In the genomic region with DNA sequence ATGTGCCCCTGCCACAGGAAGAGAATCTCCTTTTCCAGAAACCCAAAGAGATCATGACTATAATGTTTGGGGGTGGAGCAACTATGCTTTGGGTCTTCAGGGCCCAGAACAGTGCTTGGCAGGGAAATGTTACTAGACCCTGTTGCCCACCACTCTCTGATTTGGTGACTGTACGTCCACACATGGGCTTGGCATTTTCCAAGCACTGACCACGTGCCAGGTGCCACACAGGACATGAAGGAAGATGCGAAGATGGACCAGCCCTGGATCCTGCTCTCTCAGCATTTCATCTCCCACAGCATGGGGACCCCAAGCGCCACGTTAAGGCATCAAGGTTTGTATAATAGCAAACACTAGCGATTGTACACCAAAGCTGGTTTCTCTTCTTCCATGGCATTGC, we compare ENCODE assay signal across 29 cellular contexts. TPM values are rescaled to one million over a fixed set of nuclear protein-coding genes. Genes with fewer than 3 reads are reported as not detected.
DNase-seq lines count a peak whose midpoint lies in the region; ATAC-seq, FAIRE-seq and TF ChIP-seq lines count a peak whose summit lies in the region.
"Had no signal": no experiment of that assay in that cellular context is flagged by ENCODE, and none has a peak within 500 bp of the region (broad histone marks: within the 10 kb centered on the region; RNA-seq: fewer than 3 reads in every experiment).

No MANE protein-coding gene starts in this region.

- TF ChIP-seq CTCF in HEK293 (tag by site-specific recombination; IDR thresholded peaks at IDR 0.05) (no peak), bronchial epithelial cell (IDR thresholded peaks at IDR 0.05; ENCODE audit: insufficient read depth, low read length, severe bottlenecking) (no peak)

- H3K4me1 ChIP-seq in HEK293 (ENCODE audit: control insufficient read depth, insufficient read depth, low read length) = no peaks in the 10 kb centered on the region
- H3K4me1 ChIP-seq: BE2C had no signal

- H3K36me3 ChIP-seq in HEK293 (ENCODE audit: control insufficient read depth in 2 of 2, insufficient read depth in 1 of 2, low read length in 2 of 2) = no peaks in the 10 kb centered on the region
- H3K36me3 ChIP-seq in bronchial epithelial cell (ENCODE audit: control insufficient read depth, insufficient read depth, low read length) = no peaks in the 10 kb centered on the region
- H3K36me3 ChIP-seq: BE2C, BLaER1 had no signal

- H3K4me1 Mint-ChIP-seq in stimulated activated naive CD8-positive, alpha-beta T cell treated with anti-CD3 and anti-CD28 coated beads, Interleukin-15, amount 100 ng/mL, for 72 hours = no peaks in the 10 kb centered on the region
- H3K4me1 Mint-ChIP-seq: CD4-positive, alpha-beta memory T cell; CD4-positive, CD25-positive, alpha-beta regulatory T cell; CD8-positive, alpha-beta memory T cell had no signal

- ATAC-seq in stimulated activated naive CD8-positive, alpha-beta T cell treated with anti-CD3 and anti-CD28 coated beads, Interleukin-15, amount 100 ng/mL, for 72 hours = no peak
- ATAC-seq: GM12878 had no signal

- no peaks in the 10 kb centered on the region for H3K9me3 Mint-ChIP-seq in stimulated activated naive CD8-positive, alpha-beta T cell treated with anti-CD3 and anti-CD28 coated beads, Interleukin-15, amount 100 ng/mL, for 72 hours

- H3K4me3 ChIP-seq in HEK293 (ENCODE audit: low read depth, low read length) = no peak overlapping the region
- H3K4me3 ChIP-seq in bronchial epithelial cell (ENCODE audit: low read depth, low read length) = no peak overlapping the region
- H3K4me3 ChIP-seq: BLaER1, GM12878 had no signal

- peak; percentile 36 for FAIRE-seq in bronchial epithelial cell (lab: Jason Lieb, UNC)
- FAIRE-seq: A204.1, GM12878, GM12892, GM18507 had no signal

- H3K4me3 Mint-ChIP-seq in stimulated activated naive CD8-positive, alpha-beta T cell treated with anti-CD3 and anti-CD28 coated beads, Interleukin-15, amount 100 ng/mL, for 72 hours = no peak overlapping the region
- H3K4me3 Mint-ChIP-seq: CD14-positive monocyte; CD4-positive, alpha-beta memory T cell; CD4-positive, CD25-positive, alpha-beta regulatory T cell; CD8-positive, alpha-beta memory T cell had no signal

- H3K27me3 ChIP-seq in bronchial epithelial cell (ENCODE audit: control insufficient read depth, insufficient read depth, low read length) = no peaks in the 10 kb centered on the region
- H3K27me3 ChIP-seq: BLaER1 had no signal

- H3K27me3 Mint-ChIP-seq in stimulated activated naive CD8-positive, alpha-beta T cell treated with anti-CD3 and anti-CD28 coated beads, Interleukin-15, amount 100 ng/mL, for 72 hours = peaks cover 41% of the 10 kb centered on the region

- no peak overlapping the region for H3K27ac ChIP-seq in HEK293 (ENCODE audit: extremely low read depth, low read depth, low read length)
- H3K27ac ChIP-seq: BLaER1 had no signal

- no peak for DNase-seq in bronchial epithelial cell (ENCODE audit: low read depth)
- peak; percentile 46 for DNase-seq in posterior vena cava (ENCODE audit: low spot score)
- no peak for DNase-seq in pons (ENCODE audit: low spot score)
- no peak for DNase-seq in stimulated activated naive CD8-positive, alpha-beta T cell treated with anti-CD3 and anti-CD28 coated beads, Interleukin-15, amount 100 ng/mL, for 72 hours
- DNase-seq: 8988T; ACHN; BE2C; C1 segment of cervical spinal cord; CD4-positive, alpha-beta memory T cell; CD4-positive, CD25-positive, alpha-beta regulatory T cell; CD8-positive, alpha-beta memory T cell; COR-L47; DMS 273 treated with DMSO at 0.1 percent for 48 hours; DMS153; DMS53; DMS79; DND-41; EL; GDM1 had no signal

- intact Hi-C loops in posterior vena cava (cut with DNase I) = loop anchor here in 1 of 2 donors (10.0 kb wide), 1 partner anchor 59 kb away; no protein-coding TSS in a partner anchor

- no peak overlapping the region for H3K27ac Mint-ChIP-seq in stimulated activated naive CD8-positive, alpha-beta T cell treated with anti-CD3 and anti-CD28 coated beads, Interleukin-15, amount 100 ng/mL, for 72 hours
- H3K27ac Mint-ChIP-seq: CD14-positive monocyte; CD4-positive, alpha-beta memory T cell; CD4-positive, CD25-positive, alpha-beta regulatory T cell; CD8-positive, alpha-beta memory T cell had no signal

- POLR2A ChIA-PET in HEK293 (lab: Yijun Ruan, JAX) = no interaction called here

- CTCF ChIA-PET in HEK293 (lab: Yijun Ruan, JAX) = no interaction called here

- H3K9me3 ChIP-seq in HEK293 (ENCODE audit: control insufficient read depth, insufficient read depth, low read depth, low read length) = no peaks in the 10 kb centered on the region
- H3K9me3 ChIP-seq: BE2C had no signal

TF ChIP-seq in HEK293, 187 proteins besides CTCF, POLR2A, EP300 and RAD21:
- TF ChIP-seq SETDB1 (IDR thresholded peaks at IDR 0.05; ENCODE audit: insufficient read length, low read length) = no peak
- TF ChIP-seq ZNF623 (tag by site-specific recombination; IDR thresholded peaks at IDR 0.05) = peak; percentile 55

RNA-seq across cellular contexts. Expression of a gene that starts 50.1 kb away (rescaled TPM):
- total RNA-seq in bronchial epithelial cell (under 0.01 TPM in 1 of 2 replicates, not detected in the other), posterior vena cava (not detected)
- total RNA-seq: A673; CD4-positive, alpha-beta memory T cell; CD4-positive, CD25-positive, alpha-beta regulatory T cell; Daoy; G401; GM12878 had no signal
